Comparison of ENCODE assay signal across 9 cellular contexts in the genomic region with DNA sequence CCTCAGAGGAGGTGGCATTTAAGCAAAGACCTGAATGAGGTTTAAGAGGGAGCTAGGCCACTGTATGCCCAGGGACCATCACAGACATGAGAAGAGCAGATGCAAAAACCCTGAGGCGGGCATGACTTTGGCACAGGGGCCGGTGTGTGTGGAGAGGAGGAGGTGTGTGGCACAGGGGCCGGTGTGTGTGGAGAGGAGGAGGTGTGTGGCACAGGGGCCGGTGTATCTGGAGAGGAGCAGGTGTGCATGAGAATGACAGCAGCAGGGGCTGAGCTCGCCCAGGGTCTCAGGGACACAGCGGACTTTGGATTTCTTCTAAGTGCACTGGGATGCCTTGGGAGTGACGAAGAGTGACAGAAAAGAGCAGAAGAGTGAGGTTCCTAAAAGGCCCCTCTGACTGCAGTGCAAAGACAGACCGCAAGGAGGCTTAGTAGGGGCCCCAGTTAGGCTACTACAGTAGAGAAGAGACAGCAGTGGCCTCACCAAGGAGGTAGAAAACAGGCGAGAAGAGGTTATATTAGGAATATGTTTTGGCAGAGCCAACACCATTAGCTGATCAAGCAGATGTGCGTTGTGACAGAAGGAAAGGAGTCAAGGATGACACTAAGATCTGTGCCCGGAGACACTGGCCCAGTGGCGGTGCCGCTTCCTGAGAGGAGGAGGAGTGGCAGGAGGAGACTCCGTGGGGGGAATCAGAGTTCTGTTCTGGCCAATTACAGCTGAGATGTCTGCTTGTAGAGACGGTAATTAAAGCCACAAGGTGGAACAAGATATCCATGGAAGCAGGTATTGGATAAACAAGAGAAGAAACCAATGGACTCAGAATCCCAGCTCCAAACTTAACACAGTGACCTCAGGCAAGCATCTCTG. TPM values are rescaled to one million over a fixed set of nuclear protein-coding genes. Genes with fewer than 3 reads are reported as not detected.
A peak's percentile ranks its signal among the peaks of the same experiment; 100 is the strongest.
DNase-seq lines count a peak whose midpoint lies in the region; ATAC-seq, FAIRE-seq and TF ChIP-seq lines count a peak whose summit lies in the region.
"Had no signal": no experiment of that assay in that cellular context is flagged by ENCODE, and none has a peak within 500 bp of the region (broad histone marks: within the 10 kb centered on the region; RNA-seq: fewer than 3 reads in every experiment).

No MANE protein-coding gene starts in this region.

- peaks cover 42 to 79% (median 57%) of the 10 kb centered on the region in 3 donors for H3K4me1 Mint-ChIP-seq in CD8-positive, alpha-beta memory T cell
- peaks cover 24 to 39% (median 37%) of the 10 kb centered on the region in 3 donors for H3K4me1 Mint-ChIP-seq in IgD-negative memory B cell
- H3K4me1 Mint-ChIP-seq in nephron progenitor cell = peaks cover 60% of the 10 kb centered on the region

- POLR2A ChIA-PET in CD8-positive, alpha-beta memory T cell (lab: Charles Lee) = interaction anchor here (1.0 kb wide), 1 partner anchor 13 kb away, joined by 5 read pairs; no protein-coding TSS in a partner anchor

- no peaks in the 10 kb centered on the region for H3K9me3 ChIP-seq in CD8-positive, alpha-beta memory T cell (ENCODE audit: low read length)

- H3K4me3 Mint-ChIP-seq in CD8-positive, alpha-beta memory T cell = no peak overlapping the region
- peak overlapping the region in 2 of 4 donors; percentile 10 to 63 for H3K4me3 Mint-ChIP-seq in IgD-negative memory B cell
- H3K4me3 Mint-ChIP-seq in nephron progenitor cell = peak overlapping the region; percentile 26

- peak; percentile 42 for TF ChIP-seq CTCF in bronchial epithelial cell (IDR thresholded peaks at IDR 0.05; ENCODE audit: insufficient read depth, low read length, severe bottlenecking)
- TF ChIP-seq CTCF in nephron progenitor cell (IDR thresholded peaks at IDR 0.05) = peak; percentile 57

- no peaks in the 10 kb centered on the region for H3K36me3 ChIP-seq in CD8-positive, alpha-beta memory T cell (ENCODE audit: insufficient read depth, low read length)
- peaks cover 6% of the 10 kb centered on the region for H3K36me3 ChIP-seq in bronchial epithelial cell (ENCODE audit: control insufficient read depth, insufficient read depth, low read length)

- H3K27ac Mint-ChIP-seq in CD8-positive, alpha-beta memory T cell = peak overlapping the region in 5 of 8 donors; percentile 29 to 79 (median 43)
- H3K27ac Mint-ChIP-seq in IgD-negative memory B cell = peak overlapping the region in 2 of 3 donors; percentile 59 to 68
- H3K27ac Mint-ChIP-seq in nephron progenitor cell = peak overlapping the region; percentile 5

- H3K36me3 Mint-ChIP-seq in CD8-positive, alpha-beta memory T cell = peaks cover 0 to 39% (median 7%) of the 10 kb centered on the region in 3 donors
- H3K36me3 Mint-ChIP-seq in IgD-negative memory B cell (peaks cover 6% of the 10 kb centered on the region), nephron progenitor cell (ENCODE audit: low read depth) (peaks cover 11% of the 10 kb centered on the region)

- ATAC-seq in HG02970 (IDR thresholded peaks at IDR 0.05; ENCODE audit: low FRiP score, unreplicated experiment) = no peak
- no peak for ATAC-seq in HG03378 (IDR thresholded peaks at IDR 0.05; ENCODE audit: unreplicated experiment)

- DNase-seq in CD8-positive, alpha-beta memory T cell = no peak
- DNase-seq in bronchial epithelial cell (ENCODE audit: low read depth) = no peak
- DNase-seq in nephron progenitor cell = peak; percentile 55
- no peak for DNase-seq in RCC 7860 (ENCODE audit: low spot score)
- no peak for DNase-seq in nucleus accumbens (lab: John Stamatoyannopoulos, UW)
- DNase-seq: NCI-H1436 treated with DMSO at 0.1 percent for 48 hours had no signal

- H3K9me3 Mint-ChIP-seq in CD8-positive, alpha-beta memory T cell = no peaks in the 10 kb centered on the region
- H3K9me3 Mint-ChIP-seq in IgD-negative memory B cell (no peaks in the 10 kb centered on the region), nephron progenitor cell (no peaks in the 10 kb centered on the region)

- no peak overlapping the region for H3K4me3 ChIP-seq in CD8-positive, alpha-beta memory T cell (ENCODE audit: low read length)
- no peak overlapping the region for H3K4me3 ChIP-seq in bronchial epithelial cell (ENCODE audit: low read depth, low read length)

- H3K27me3 ChIP-seq in CD8-positive, alpha-beta memory T cell (ENCODE audit: insufficient read depth, low read length, poor library complexity, severe bottlenecking) = no peaks in the 10 kb centered on the region
- no peaks in the 10 kb centered on the region for H3K27me3 ChIP-seq in bronchial epithelial cell (ENCODE audit: control insufficient read depth, insufficient read depth, low read length)

- peaks cover 30% of the 10 kb centered on the region for H3K4me1 ChIP-seq in CD8-positive, alpha-beta memory T cell (ENCODE audit: insufficient read depth, low read length)

- no peak overlapping the region for H3K27ac ChIP-seq in CD8-positive, alpha-beta memory T cell (ENCODE audit: low read depth, low read length)

- CTCF ChIA-PET in CD8-positive, alpha-beta memory T cell (lab: Charles Lee) = interaction anchor here (1.0 to 1.9 kb wide), 3 partner anchors 19 to 150 kb away, joined by 4 to 5 read pairs (median 5); partner anchors contain the start of genes UQCRHL and ZBTB17

- H3K27me3 Mint-ChIP-seq in CD8-positive, alpha-beta memory T cell = no peaks in the 10 kb centered on the region
- H3K27me3 Mint-ChIP-seq in IgD-negative memory B cell (no peaks in the 10 kb centered on the region), nephron progenitor cell (ENCODE audit: low read depth, poor library complexity) (peaks cover 4% of the 10 kb centered on the region)

- no peak for FAIRE-seq in bronchial epithelial cell (lab: Jason Lieb, UNC)
- FAIRE-seq in RCC 7860 (lab: Jason Lieb, UNC) = no peak

RNA-seq across cellular contexts. Expression of gene ZBTB17, which starts 18.4 kb away (rescaled TPM):
- total RNA-seq in CD8-positive, alpha-beta memory T cell = 10 to 100 TPM; 49.9 to 51.5 TPM
- polyA plus RNA-seq in CD8-positive, alpha-beta memory T cell = 24.7 TPM
- polyA plus RNA-seq in IgD-negative memory B cell = 30.5 TPM
- total RNA-seq in bronchial epithelial cell = 33.7 and 34.3 TPM in 2 replicates

RNA-seq across cellular contexts. Expression of gene SRARP, which starts 46.6 kb away (rescaled TPM):
- not detected for total RNA-seq in CD8-positive, alpha-beta memory T cell
- not detected for polyA plus RNA-seq in CD8-positive, alpha-beta memory T cell
- not detected for polyA plus RNA-seq in IgD-negative memory B cell
- not detected in 2 replicates for total RNA-seq in bronchial epithelial cell

Comparison
In these comparisons a context has a peak if more than half of its experiments do, and no peak if none do; other contexts are left out.
1. H3K27ac Mint-ChIP-seq: peak in every context shown above with its lines; median percentile 64 in IgD-negative memory B cell; 43 in CD8-positive, alpha-beta memory T cell; 5 in nephron progenitor cell.